In genomic region chr16:13902677-13903076, GRCh38 we compare ENCODE assay signal across 25 cellular contexts. TPM values are rescaled to one million over a fixed set of nuclear protein-coding genes. Genes with fewer than 3 reads are reported as not detected.
DNase-seq lines count a peak whose midpoint lies in the region; ATAC-seq and TF ChIP-seq lines count a peak whose summit lies in the region.
"Had no signal": no experiment of that assay in that cellular context is flagged by ENCODE, and none has a peak within 500 bp of the region (broad histone marks: within the 10 kb centered on the region; RNA-seq: fewer than 3 reads in every experiment).

No MANE protein-coding gene starts in this region.

- H3K9me3 Mint-ChIP-seq in CD14-positive monocyte: peaks cover 0 to 11% (median 5%) of the 10 kb centered on the region in 7 donors
- H3K9me3 Mint-ChIP-seq: activated B cell treated with CpG ODN at 0.5 μM for 24 hours; activated T-cell treated with anti-CD3 and anti-CD28 coated beads, Interleukin-2, amount 50 U/mL, for 72 hours; stimulated activated naive CD8-positive, alpha-beta T cell treated with anti-CD3 and anti-CD28 coated beads, Interleukin-15, amount 100 ng/mL, for 72 hours had no signal

- H3K9me3 ChIP-seq in MG63: 0 out of 2 replicates have a peak, but pooled peaks cover 2% of the 10 kb centered on the region
- H3K9me3 ChIP-seq: neutrophil, prostate gland, SJSA1, vagina had no signal

- H3K4me3 Mint-ChIP-seq in CD14-positive monocyte: no peak overlapping the region
- H3K4me3 Mint-ChIP-seq: activated B cell treated with CpG ODN at 0.5 μM for 24 hours; activated naive CD4-positive, alpha-beta T cell treated with anti-CD3 and anti-CD28 coated beads, Interleukin-2, amount 10 ng/mL, durations not matched to agents 7 days and 5 days; activated T-cell treated with anti-CD3 and anti-CD28 coated beads, Interleukin-2, amount 50 U/mL, for 72 hours; CD4-positive, alpha-beta memory T cell; GM23338; stimulated activated naive CD8-positive, alpha-beta T cell treated with anti-CD3 and anti-CD28 coated beads, Interleukin-15, amount 100 ng/mL, for 72 hours had no signal

- intact Hi-C loops in CD14-positive monocyte (cut with micrococcal nuclease): no loop called here

- H3K36me3 Mint-ChIP-seq in CD14-positive monocyte: no peaks in the 10 kb centered on the region
- H3K36me3 Mint-ChIP-seq: activated naive CD4-positive, alpha-beta T cell treated with anti-CD3 and anti-CD28 coated beads, Interleukin-2, amount 10 ng/mL, durations not matched to agents 7 days and 5 days; CD4-positive, alpha-beta memory T cell had no signal

- no peak for ATAC-seq in HG03095 (IDR thresholded peaks at IDR 0.05; ENCODE audit: unreplicated experiment)
- ATAC-seq: activated T-cell treated with anti-CD3 and anti-CD28 coated beads, Interleukin-2, amount 50 U/mL, for 72 hours; GM23338; stimulated activated naive CD8-positive, alpha-beta T cell treated with anti-CD3 and anti-CD28 coated beads, Interleukin-15, amount 100 ng/mL, for 72 hours had no signal

- H3K27me3 ChIP-seq in MG63: no peaks in the 10 kb centered on the region
- H3K27me3 ChIP-seq: hepatocyte, SJSA1, vagina had no signal

- H3K4me1 Mint-ChIP-seq in CD14-positive monocyte: peaks cover 6% of the 10 kb centered on the region
- H3K4me1 Mint-ChIP-seq: activated naive CD4-positive, alpha-beta T cell treated with anti-CD3 and anti-CD28 coated beads, Interleukin-2, amount 10 ng/mL, durations not matched to agents 7 days and 5 days; GM23338; stimulated activated naive CD8-positive, alpha-beta T cell treated with anti-CD3 and anti-CD28 coated beads, Interleukin-15, amount 100 ng/mL, for 72 hours had no signal

- DNase-seq in MG63: peak; percentile 34
- DNase-seq in cardiac fibroblast (ENCODE audit: low read depth in 2 of 2): peak; percentile 80 to 96
- DNase-seq in fibroblast of the conjunctiva (ENCODE audit: low read depth): peak; percentile 47
- DNase-seq in renal cortical epithelial cell (ENCODE audit: low read depth): peak; percentile 52
- DNase-seq in CD1c-positive myeloid dendritic cell (ENCODE audit: extremely low spot score): no peak
- DNase-seq in CD14-positive monocyte (ENCODE audit: low spot score): no peak
- DNase-seq in NCI-H510A (lab: John Stamatoyannopoulos, UW): no peak
- DNase-seq: activated B cell treated with CpG ODN at 0.5 μM for 24 hours; activated naive CD4-positive, alpha-beta T cell treated with anti-CD3 and anti-CD28 coated beads, Interleukin-2, amount 10 ng/mL, durations not matched to agents 7 days and 5 days; activated T-cell treated with anti-CD3 and anti-CD28 coated beads, Interleukin-2, amount 50 U/mL, for 72 hours; CD4-positive, alpha-beta memory T cell; NCI-H1417; NCI-H2029 treated with DMSO at 0.1 percent for 48 hours; NCI-H774; RPMI8226; stimulated activated naive CD8-positive, alpha-beta T cell treated with anti-CD3 and anti-CD28 coated beads, Interleukin-15, amount 100 ng/mL, for 72 hours; T-helper 1 cell had no signal

- H3K4me3 ChIP-seq in MG63 (no peak overlapping the region), cardiac fibroblast (replicated peaks in 1 of 2; ENCODE audit: low read depth in 2 of 2, low read length in 2 of 2) (no peak overlapping the region)
- H3K4me3 ChIP-seq: GM23338, hepatocyte, prostate gland, SJSA1, skin epidermis, vagina had no signal

- H3K27me3 Mint-ChIP-seq in CD14-positive monocyte (ENCODE audit: low read depth in 3 of 3): peaks cover 3 to 8% (median 7%) of the 10 kb centered on the region in 3 donors

- H3K36me3 ChIP-seq in MG63: no peaks in the 10 kb centered on the region
- H3K36me3 ChIP-seq: neutrophil, prostate gland, SJSA1, vagina had no signal

- TF ChIP-seq CTCF in cardiac fibroblast (IDR thresholded peaks at IDR 0.05; ENCODE audit: low read depth, low read length) (no peak), CD14-positive monocyte (IDR thresholded peaks at IDR 0.05) (no peak)

- no peak overlapping the region for H3K27ac Mint-ChIP-seq in CD14-positive monocyte
- H3K27ac Mint-ChIP-seq: activated B cell treated with CpG ODN at 0.5 μM for 24 hours; activated naive CD4-positive, alpha-beta T cell treated with anti-CD3 and anti-CD28 coated beads, Interleukin-2, amount 10 ng/mL, durations not matched to agents 7 days and 5 days; activated T-cell treated with anti-CD3 and anti-CD28 coated beads, Interleukin-2, amount 50 U/mL, for 72 hours; CD4-positive, alpha-beta memory T cell; GM23338; stimulated activated naive CD8-positive, alpha-beta T cell treated with anti-CD3 and anti-CD28 coated beads, Interleukin-15, amount 100 ng/mL, for 72 hours had no signal

RNA-seq across cellular contexts. Expression of gene ERCC4, which starts 17.3 kb away (rescaled TPM):
- total RNA-seq in MG63 (2014; rRNA removed; shearing (Covaris generic); ENCODE audit: low replicate concordance): 4.8 and 12.4 TPM in 2 replicates
- total RNA-seq in renal cortical epithelial cell: 7.8 and 10.2 TPM in 2 replicates
- 10 to 100 TPM in 1 of 2 donors, 1 to 10 TPM in 1; 5.9 to 11.8 TPM for polyA plus RNA-seq in CD14-positive monocyte

Comparison
In these comparisons a context has a peak if more than half of its experiments do, and no peak if none do; other contexts are left out.
1. DNase-seq: peak in MG63 (single experiment), cardiac fibroblast (2 of 2), fibroblast of the conjunctiva (single experiment) and renal cortical epithelial cell (single experiment); none in CD1c-positive myeloid dendritic cell (single experiment), CD14-positive monocyte (single experiment) and NCI-H510A (single experiment).